Comparison of ENCODE assay signal across 10 cellular contexts in genomic region chr2:110747522-110748488, GRCh38. TPM values are rescaled to one million over a fixed set of nuclear protein-coding genes. Genes with fewer than 3 reads are reported as not detected.
A peak's percentile ranks its signal among the peaks of the same experiment; 100 is the strongest.
DNase-seq lines count a peak whose midpoint lies in the region; ATAC-seq, FAIRE-seq and TF ChIP-seq lines count a peak whose summit lies in the region.
"Had no signal": no experiment of that assay in that cellular context is flagged by ENCODE, and none has a peak within 500 bp of the region (broad histone marks: within the 10 kb centered on the region; RNA-seq: fewer than 3 reads in every experiment).

No MANE protein-coding gene starts in this region.

- DNase-seq in cardiac muscle cell (ENCODE audit: low read depth in 1 of 2, low spot score in 1 of 2) (no peak), heart right ventricle (no peak), NCI-H69 (lab: John Stamatoyannopoulos, UW) (peak; percentile 70), GM12878 (ENCODE audit: low read depth, low spot score) (no peak)
- DNase-seq: left cardiac atrium had no signal

- in situ Hi-C loops in GM12878 (cut with MboI), result loop anchor here (10.0 kb wide), 1 partner anchor 63 kb away; no protein-coding TSS in a partner anchor

- TF ChIP-seq CTCF in cardiac muscle cell (IDR thresholded peaks at IDR 0.05; ENCODE audit: low read depth, low read length) (no peak), heart right ventricle (IDR thresholded peaks at IDR 0.05) (no peak), GM12878 (IDR thresholded peaks at IDR 0.05 in 2 of 3, conservative IDR thresholded peaks at IDR 0.05 in 1 of 3; ENCODE audit: control insufficient read depth in 2 of 3, extremely low read depth in 1 of 3, insufficient read depth in 1 of 3, low read depth in 3 of 3, low read length in 3 of 3) (no peak)

- RAD21 ChIA-PET in GM12878 (lab: Charles Lee; ENCODE audit: unreplicated experiment), result interaction anchor here (0.7 to 2.9 kb wide), 12 partner anchors 10 to 90 kb away, joined by 3 to 28 read pairs (median 4); partner anchors contain the start of gene BUB1

- H3K27me3 ChIP-seq in cardiac muscle cell (no peaks in the 10 kb centered on the region), heart right ventricle (peaks cover 0 to 35% (median 22%) of the 10 kb centered on the region in 7 donors), GM12878 (replicated peaks in 1 of 2; ENCODE audit: control insufficient read depth in 2 of 2, insufficient read depth in 2 of 2, low read length in 1 of 2) (no peaks in the 10 kb centered on the region)

- no peak overlapping the region for H3K4me3 ChIP-seq in cardiac muscle cell
- no peak overlapping the region for H3K4me3 ChIP-seq in heart right ventricle
- no peak overlapping the region for H3K4me3 ChIP-seq in GM12878

- SMC1A ChIA-PET in GM12878 (lab: Charles Lee; ENCODE audit: uncharacterized antibody, unreplicated experiment), result interaction anchor here (0.6 to 15.0 kb wide), 16 partner anchors 10 to 899 kb away, joined by 3 to 251 read pairs (median 4); partner anchors contain the start of gene BUB1

- 61 to 74% methylated on average over 8 of the region's 8 CpGs for WGBS in heart right ventricle, 2 donors
- WGBS in GM12878 (ENCODE audit: insufficient coverage, insufficient replicate concordance, low lambda C conversion rate, missing lambda C conversion rate), result 67% methylated on average over 8 of the region's 8 CpGs

- FAIRE-seq in GM12878 (lab: Jason Lieb, UNC), result peak; percentile 13
- FAIRE-seq: G401.6 had no signal

- ATAC-seq in heart right ventricle (no peak), GM12878 (peak; percentile 47), GM21825 (IDR thresholded peaks at IDR 0.05; ENCODE audit: unreplicated experiment) (no peak), HG02623 (IDR thresholded peaks at IDR 0.05; ENCODE audit: unreplicated experiment) (no peak), HG03469 (IDR thresholded peaks at IDR 0.05; ENCODE audit: unreplicated experiment) (no peak), HG03175 (IDR thresholded peaks at IDR 0.05; ENCODE audit: unreplicated experiment) (no peak)
- ATAC-seq: left cardiac atrium had no signal

- CTCF ChIA-PET in GM12878 (lab: Yijun Ruan, JAX), result interaction anchor here (1.0 to 3.3 kb wide), 8 partner anchors 9 to 461 kb away, joined by 3 to 21 read pairs (median 3); partner anchors contain the start of gene BUB1

- H3K79me2 ChIP-seq in GM12878 (ENCODE audit: control insufficient read depth, insufficient read depth, low read length), result no peaks in the 10 kb centered on the region

- POLR2A ChIA-PET in GM12878 (lab: Charles Lee), result interaction anchor here (0.6 to 3.1 kb wide), 7 partner anchors 10 to 73 kb away, joined by 3 to 28 read pairs (median 4); partner anchors contain the start of genes ACOXL and BUB1

- no TSS peak for BruUV-seq in GM12878 (replicated peaks; lab: Mats Ljungman, UMichigan)

- no peak overlapping the region for H2AFZ ChIP-seq in GM12878 (ENCODE audit: control insufficient read depth, low read depth, low read length)

- no peak for TF ChIP-seq EP300 in GM12878 (IDR thresholded peaks at IDR 0.05; ENCODE audit: borderline replicate concordance in 1 of 2, control insufficient read depth in 1 of 2, low read depth in 2 of 2, low read length in 2 of 2)

- intact Hi-C loops in heart right ventricle (cut with DNase I), result no loop called here
- intact Hi-C loops in GM12878 (cut with micrococcal nuclease; ENCODE audit: unreplicated experiment), result loop anchor here (2.0 kb wide), 1 partner anchor 73 kb away; no protein-coding TSS in a partner anchor

- H3K4me1 ChIP-seq in cardiac muscle cell (ENCODE audit: low read depth) (peaks cover 40% of the 10 kb centered on the region), heart right ventricle (no peaks in the 10 kb centered on the region), GM12878 (ENCODE audit: control insufficient read depth, insufficient read depth, low read length) (peaks cover 19% of the 10 kb centered on the region; the same call in 1 of the 2 replicates)

- H3K36me3 ChIP-seq in cardiac muscle cell (no peaks in the 10 kb centered on the region), heart right ventricle (no peaks in the 10 kb centered on the region), GM12878 (ENCODE audit: control insufficient read depth in 2 of 2, insufficient read depth in 2 of 2, low read length in 1 of 2) (no peaks in the 10 kb centered on the region)

- no peak for TF ChIP-seq RAD21 in GM12878 (IDR thresholded peaks at IDR 0.05; ENCODE audit: insufficient read depth, low read depth, low read length)

- H4K20me1 ChIP-seq in GM12878 (ENCODE audit: control insufficient read depth, insufficient read depth), result no peaks in the 10 kb centered on the region

- no peak for TF ChIP-seq POLR2A in GM12878 (IDR thresholded peaks at IDR 0.05; ENCODE audit: low read depth, low read length)

- H3K4me2 ChIP-seq in GM12878 (ENCODE audit: control insufficient read depth, insufficient read depth), result peak overlapping the region; percentile 46; the same call in 1 of the 2 replicates

- H3K9ac ChIP-seq in GM12878 (ENCODE audit: control insufficient read depth, insufficient read depth, low read length), result no peak overlapping the region

- peak overlapping the region; percentile 78 for H3K27ac ChIP-seq in cardiac muscle cell
- no peak overlapping the region for H3K27ac ChIP-seq in heart right ventricle
- H3K27ac ChIP-seq in GM12878 (ENCODE audit: control insufficient read depth, insufficient read depth), result no peak overlapping the region

- H3K9me3 ChIP-seq in cardiac muscle cell (ENCODE audit: low read depth) (no peaks in the 10 kb centered on the region), heart right ventricle (no peaks in the 10 kb centered on the region), GM12878 (replicated peaks; ENCODE audit: control insufficient read depth, insufficient read depth, low read length) (no peaks in the 10 kb centered on the region; the same call in 2 of the 3 replicates)

TF ChIP-seq in GM12878, 131 proteins besides CTCF, POLR2A, EP300 and RAD21:
- no peak for TF ChIP-seq SP1 (IDR thresholded peaks at IDR 0.05; ENCODE audit: low read depth, low read length)
- TF ChIP-seq EED (IDR thresholded peaks at IDR 0.05; ENCODE audit: low read depth), result no peak
- no peak for TF ChIP-seq PAX5 (IDR thresholded peaks at IDR 0.05; ENCODE audit: borderline replicate concordance, low read depth, low read length)
- no peak for TF ChIP-seq RFX5 (IDR thresholded peaks at IDR 0.05; ENCODE audit: low read depth, low read length)
- no peak for TF ChIP-seq MTA2 (IDR thresholded peaks at IDR 0.05; ENCODE audit: low read depth)
- no peak for TF ChIP-seq HCFC1 (IDR thresholded peaks at IDR 0.05; ENCODE audit: low read length)

RNA-seq across cellular contexts. Expression of gene ACOXL, which starts 15.4 kb away (rescaled TPM):
- 1.7 and 2.4 TPM in 2 replicates for total RNA-seq in cardiac muscle cell
- polyA plus RNA-seq in cardiac muscle cell, result 0.89 and 4.0 TPM in 2 replicates
- not detected for total RNA-seq in heart right ventricle
- not detected for polyA plus RNA-seq in heart right ventricle
- total RNA-seq in GM12878 (2013; cell fraction: nucleolus; rRNA removed), result 11.3 and 14.2 TPM in 2 replicates
- 0.73 and 1.1 TPM in 2 replicates for total RNA-seq in GM12878 (2014; rRNA removed)
- total RNA-seq in GM12878 (2014; rRNA removed; fragmentation: Illumina TruSeq; extraction: Trizol), result 0.78 and 1.2 TPM in 2 replicates
- total RNA-seq in GM12878 (2021), result 0.51 and 1.1 TPM in 2 replicates
- 0.45 TPM for polyA plus RNA-seq in GM12878 (2011; ENCODE audit: low read depth)
- 0.78 and 0.79 TPM in 2 replicates for polyA plus RNA-seq in GM12878 (2011; rRNA removed)
- polyA plus RNA-seq in GM12878 (2011; cell fraction: cytosol; rRNA removed), result 0.67 and 0.92 TPM in 2 replicates
- 1.4 and 1.5 TPM in 2 replicates for polyA plus RNA-seq in GM12878 (2011; cell fraction: nucleus; rRNA removed)
- polyA plus RNA-seq in GM12878 (2012), result 0.95 and 1.8 TPM in 2 replicates
- polyA plus RNA-seq in GM12878 (2014; fragmentation: Illumina TruSeq; extraction: Trizol), result 0.65 and 0.71 TPM in 2 replicates
- under 1 TPM; 0.05 to 0.47 TPM for polyA plus RNA-seq in GM12878 (2014; fragmentation: Nextera tagmentation; extraction: Ambion mirVana)
- 0.90 and 1.3 TPM in 2 replicates for polyA plus RNA-seq in GM12878 (2014; rRNA removed)
- under 1 TPM; 0.68 to 0.83 TPM for polyA plus RNA-seq in GM12878 (2016; fragmentation: Nextera tagmentation; extraction: Ambion mirVana)
- 0.52 and 2.3 TPM in 2 replicates for polyA minus RNA-seq in GM12878 (2011; rRNA and poly(A)+ RNA removed)
- polyA minus RNA-seq in GM12878 (2011; cell fraction: cytosol; rRNA and poly(A)+ RNA removed), result not detected in 2 replicates
- 0.97 and 1.6 TPM in 2 replicates for polyA minus RNA-seq in GM12878 (2011; cell fraction: nucleus; rRNA and poly(A)+ RNA removed)
